Comparison of ENCODE assay signal across 8 cellular contexts in genomic region chr5:54309751-54310432, GRCh38. TPM values are rescaled to one million over a fixed set of nuclear protein-coding genes. Genes with fewer than 3 reads are reported as not detected.
DNase-seq lines count a peak whose midpoint lies in the region; ATAC-seq and TF ChIP-seq lines count a peak whose summit lies in the region.

No MANE protein-coding gene starts in this region.

- no peak for TF ChIP-seq EP300 in gastroesophageal sphincter (IDR thresholded peaks at IDR 0.05)

- peak overlapping the region; percentile 68 for H3K23ac ChIP-seq in neuronal stem cell (ENCODE audit: low read depth, low read length, poor library complexity)

- no peak overlapping the region for H4K8ac ChIP-seq in neuronal stem cell (ENCODE audit: low read depth, low read length)

- ATAC-seq in HG02885 (IDR thresholded peaks at IDR 0.05; ENCODE audit: poor library complexity, unreplicated experiment): peak; percentile 26
- ATAC-seq in gastroesophageal sphincter: peak; percentile 40

- H3K9me3 ChIP-seq in gastroesophageal sphincter: no peaks in the 10 kb centered on the region
- no peaks in the 10 kb centered on the region for H3K9me3 ChIP-seq in neuronal stem cell (replicated peaks in 1 of 2; ENCODE audit: control insufficient read depth in 2 of 2, insufficient read depth in 1 of 2, low read depth in 1 of 2, low read length in 2 of 2)
- no peaks in the 10 kb centered on the region for H3K9me3 ChIP-seq in vagina

- DNase-seq in SIG-M5 treated with dmso at 0.1 percent for 504 hours (lab: John Stamatoyannopoulos, UW; ENCODE audit: unreplicated experiment): peak; percentile 23
- DNase-seq in SIG-M5 (lab: John Stamatoyannopoulos, UW): no peak
- peak; percentile 77 for DNase-seq in NCI-H748 (lab: John Stamatoyannopoulos, UW; ENCODE audit: unreplicated experiment)
- DNase-seq in activated gamma-delta T cell (lab: John Stamatoyannopoulos, UW): peak; percentile 32
- DNase-seq in neuronal stem cell (ENCODE audit: low spot score): peak; percentile 21
- peak in 1 of 2 donors; percentile 91 for DNase-seq in vagina (ENCODE audit: extremely low spot score in 2 of 2)

- peak overlapping the region; percentile 84 for H2BK15ac ChIP-seq in neuronal stem cell (ENCODE audit: low read length)

- no peak overlapping the region for H3K4ac ChIP-seq in neuronal stem cell (ENCODE audit: low read length)

- peak overlapping the region; percentile 76 to 94 (median 86) for H3K27ac ChIP-seq in gastroesophageal sphincter
- H3K27ac ChIP-seq in neuronal stem cell (replicated peaks; ENCODE audit: low read length): peak overlapping the region; percentile 24
- peak overlapping the region; percentile 92 for H3K27ac ChIP-seq in vagina

- H2AFZ ChIP-seq in neuronal stem cell (ENCODE audit: low read length): peak overlapping the region; percentile 99

- intact Hi-C loops in vagina (cut with DNase I): no loop called here

- H3K14ac ChIP-seq in neuronal stem cell (ENCODE audit: low read length): no peak overlapping the region

- H2BK12ac ChIP-seq in neuronal stem cell (ENCODE audit: low read length): no peak overlapping the region

- peak overlapping the region; percentile 96 for H3K18ac ChIP-seq in neuronal stem cell (ENCODE audit: low read length)

- H2BK120ac ChIP-seq in neuronal stem cell (ENCODE audit: low read depth, low read length): peak overlapping the region; percentile 90

- WGBS in gastroesophageal sphincter (ENCODE audit: low coverage in 1 of 2), 2 donors: 0% methylated on average over 5 to 9 of the region's 38 CpGs
- WGBS in neuronal stem cell (ENCODE audit: extremely low coverage in 2 of 2, insufficient read length in 2 of 2, insufficient replicate concordance in 1 of 2), 2 donors: no CpG with 5 or more reads among the region's 38 CpGs

- peak overlapping the region; percentile 83 for H3K4me2 ChIP-seq in neuronal stem cell (ENCODE audit: insufficient read depth, low read length, poor library complexity, severe bottlenecking)

- H3K27me3 ChIP-seq in gastroesophageal sphincter: no peaks in the 10 kb centered on the region
- peaks cover 0 to 18% (median 0%) of the 10 kb centered on the region in 3 experiments for H3K27me3 ChIP-seq in neuronal stem cell (ENCODE audit: control insufficient read depth in 3 of 3, insufficient read depth in 3 of 3, low read depth in 1 of 3, low read length in 3 of 3)
- H3K27me3 ChIP-seq in vagina: no peaks in the 10 kb centered on the region

- H2BK5ac ChIP-seq in neuronal stem cell (ENCODE audit: low read length): peak overlapping the region; percentile 60

- H3K36me3 ChIP-seq in gastroesophageal sphincter (no peaks in the 10 kb centered on the region), neuronal stem cell (replicated peaks in 1 of 2; ENCODE audit: control insufficient read depth in 2 of 2, insufficient read depth in 2 of 2, low read length in 2 of 2) (no peaks in the 10 kb centered on the region), vagina (no peaks in the 10 kb centered on the region)

- TF ChIP-seq CTCF in gastroesophageal sphincter (IDR thresholded peaks at IDR 0.05) (no peak), vagina (IDR thresholded peaks at IDR 0.05) (no peak)

- TF ChIP-seq POLR2A in gastroesophageal sphincter (IDR thresholded peaks at IDR 0.05) (no peak), vagina (IDR thresholded peaks at IDR 0.05) (no peak)

- no peaks in the 10 kb centered on the region for H3K79me1 ChIP-seq in neuronal stem cell (ENCODE audit: low read depth, low read length)

- H2AK5ac ChIP-seq in neuronal stem cell (ENCODE audit: low read depth, low read length): no peak overlapping the region

- H3K9ac ChIP-seq in neuronal stem cell (ENCODE audit: low read depth, low read length, poor library complexity): peak overlapping the region; percentile 91

- H3K4me1 ChIP-seq in gastroesophageal sphincter: peaks cover 4 to 27% (median 4%) of the 10 kb centered on the region in 3 donors
- peaks cover 2 to 4% of the 10 kb centered on the region in 2 donors for H3K4me1 ChIP-seq in neuronal stem cell (ENCODE audit: control insufficient read depth in 2 of 2, insufficient read depth in 1 of 2, low read depth in 1 of 2, low read length in 2 of 2)
- peaks cover 23% of the 10 kb centered on the region for H3K4me1 ChIP-seq in vagina

- peak overlapping the region; percentile 47 for H4K91ac ChIP-seq in neuronal stem cell (ENCODE audit: low read depth, low read length, poor library complexity)

- H3K4me3 ChIP-seq in gastroesophageal sphincter (peak overlapping the region; percentile 90 to 96), neuronal stem cell (ENCODE audit: low read length in 2 of 2) (peak overlapping the region; percentile 86 to 98), vagina (peak overlapping the region; percentile 96 to 97)

RNA-seq across cellular contexts. Expression of gene ARL15, which starts 0.5 kb away (rescaled TPM):
- 10 to 100 TPM; 10.6 to 24.0 (median 18.9) TPM for total RNA-seq in gastroesophageal sphincter
- 19.0 TPM for polyA plus RNA-seq in neuronal stem cell (2013, experiment 1 of 2)
- 19.0 TPM for polyA plus RNA-seq in neuronal stem cell (2013, experiment 2 of 2)
- 74.4 TPM for total RNA-seq in vagina

Comparison
In these comparisons a context has a peak if more than half of its experiments do, and no peak if none do; other contexts are left out.
1. H3K27ac ChIP-seq: peak in every context shown above with its lines; median percentile 92 in vagina; 86 in gastroesophageal sphincter; 24 in neuronal stem cell.